Comparison of ENCODE assay signal across 24 cellular contexts in genomic region chr12:129069886-129070285, GRCh38.
"Had no signal": no experiment of that assay in that cellular context is flagged by ENCODE, and none has a peak within 500 bp of the region (broad histone marks: within the 10 kb centered on the region; RNA-seq: fewer than 3 reads in every experiment).

No MANE protein-coding gene starts in this region.

- H3K27ac Mint-ChIP-seq: activated CD4-positive, alpha-beta T cell treated with anti-CD3 and anti-CD28 coated beads, Interleukin-2, amount 10 ng/mL, durations not matched to agents 7 days and 5 days; activated naive CD8-positive, alpha-beta T cell; dendritic cell treated with granulocyte-macrophage colony-stimulating factor and Interleukin-4, amounts not matched to agents 40 ng/mL and 50 ng/mL, for 4 days; immature natural killer cell; natural killer cell; type B pancreatic cell had no signal

- H3K9me3 Mint-ChIP-seq: activated CD4-positive, alpha-beta T cell treated with anti-CD3 and anti-CD28 coated beads, Interleukin-2, amount 10 ng/mL, durations not matched to agents 7 days and 5 days; dendritic cell treated with granulocyte-macrophage colony-stimulating factor and Interleukin-4, amounts not matched to agents 40 ng/mL and 50 ng/mL, for 4 days; type B pancreatic cell had no signal

- H3K36me3 ChIP-seq: adrenal gland, ascending aorta, brain microvascular endothelial cell, neutrophil, ovary, prostate gland, thoracic aorta had no signal

- H3K4me1 Mint-ChIP-seq: activated CD4-positive, alpha-beta T cell treated with anti-CD3 and anti-CD28 coated beads, Interleukin-2, amount 10 ng/mL, durations not matched to agents 7 days and 5 days; immature natural killer cell; natural killer cell had no signal

- H3K27me3 Mint-ChIP-seq: activated CD4-positive, alpha-beta T cell treated with anti-CD3 and anti-CD28 coated beads, Interleukin-2, amount 10 ng/mL, durations not matched to agents 7 days and 5 days; dendritic cell treated with granulocyte-macrophage colony-stimulating factor and Interleukin-4, amounts not matched to agents 40 ng/mL and 50 ng/mL, for 4 days had no signal

- ATAC-seq: activated CD4-positive, CD25-positive, alpha-beta regulatory T cell treated with anti-CD3 and anti-CD28 coated beads, Interleukin-2, amount 50 U/mL, for 24 hours; left ventricle myocardium superior; natural killer cell had no signal

- H3K27ac ChIP-seq: adrenal gland, ascending aorta, brain microvascular endothelial cell, neutrophil, ovary, prostate gland, thoracic aorta had no signal

- H3K36me3 Mint-ChIP-seq: activated naive CD8-positive, alpha-beta T cell; immature natural killer cell; natural killer cell; type B pancreatic cell had no signal

- H3K4me3 ChIP-seq: adrenal gland, ascending aorta, ovary, prostate gland, thoracic aorta had no signal

- H3K4me3 Mint-ChIP-seq: activated CD4-positive, alpha-beta T cell treated with anti-CD3 and anti-CD28 coated beads, Interleukin-2, amount 10 ng/mL, durations not matched to agents 7 days and 5 days; activated naive CD8-positive, alpha-beta T cell; dendritic cell treated with granulocyte-macrophage colony-stimulating factor and Interleukin-4, amounts not matched to agents 40 ng/mL and 50 ng/mL, for 4 days; immature natural killer cell; natural killer cell; type B pancreatic cell had no signal

- H3K27me3 ChIP-seq: adrenal gland, ascending aorta, brain microvascular endothelial cell, neutrophil, ovary had no signal

- H3K4me1 ChIP-seq: adrenal gland, ascending aorta, prostate gland had no signal

- H3K9me3 ChIP-seq: adrenal gland, ascending aorta, neutrophil, ovary, prostate gland, thoracic aorta had no signal

- DNase-seq: activated CD4-positive, alpha-beta T cell treated with anti-CD3 and anti-CD28 coated beads, Interleukin-2, amount 10 ng/mL, durations not matched to agents 7 days and 5 days; activated T-cell treated with anti-CD3 and anti-CD28 coated beads, Interleukin-2, amount 50 U/mL, for 1 hour; adrenal gland; brain microvascular endothelial cell; effector CD8-positive, alpha-beta T cell; erythroblast; foreskin fibroblast; immature natural killer cell; kidney glomerular epithelial cell; left ventricle myocardium superior; mammary epithelial cell; midbrain; natural killer cell; ovary; stimulated activated CD4-positive, alpha-beta T cell treated with anti-CD3 and anti-CD28 coated beads, Interleukin-4, amount 100 ng/mL, for 24 hours; stimulated activated naive CD4-positive, alpha-beta T cell treated with Interleukin-2 at 50 U/mL for 16 hours had no signal
